1 cellular context compared by ENCODE assay signal in genomic region chr1:236524142-236524891, GRCh38.
TF ChIP-seq lines count a peak whose summit lies in the region.

No MANE protein-coding gene starts in this region.

TF ChIP-seq in HEK293, 187 proteins besides CTCF, POLR2A, EP300 and RAD21 (continued from another document and continues in another):
- TF ChIP-seq KLF16 (tag by site-specific recombination; IDR thresholded peaks at IDR 0.05) (peak; percentile 42; the same call in 1 of the 2 replicates), ZNF2 (tag by site-specific recombination; IDR thresholded peaks at IDR 0.05) (peak; percentile 50; the same call in 1 of the 2 replicates), ZNF184 (tag by site-specific recombination; IDR thresholded peaks at IDR 0.05) (no peak), INSM2 (tag by site-specific recombination; IDR thresholded peaks at IDR 0.05) (peak; percentile 88; the same call in 1 of the 2 replicates), ZNF248 (tag by site-specific recombination; IDR thresholded peaks at IDR 0.05) (no peak), ZNF146 (tag by site-specific recombination; IDR thresholded peaks at IDR 0.05) (no peak), GLIS1 (tag by site-specific recombination; IDR thresholded peaks at IDR 0.05) (peak; percentile 19; the same call in 1 of the 2 replicates), ZNF561 (tag by site-specific recombination; IDR thresholded peaks at IDR 0.05; ENCODE audit: borderline replicate concordance) (peak; percentile 76), FEZF1 (tag by site-specific recombination; IDR thresholded peaks at IDR 0.05) (peak; percentile 28; the same call in 1 of the 2 replicates), ZNF776 (tag by site-specific recombination; IDR thresholded peaks at IDR 0.05; ENCODE audit: borderline replicate concordance) (no peak), REPIN1 (tag by site-specific recombination; IDR thresholded peaks at IDR 0.05; ENCODE audit: low read depth) (no peak), ZFHX2 (tag by site-specific recombination; conservative IDR thresholded peaks at IDR 0.05) (no peak), ZNF473 (tag by site-specific recombination; IDR thresholded peaks at IDR 0.05) (no peak), ZNF560 (tag by site-specific recombination; IDR thresholded peaks at IDR 0.05; ENCODE audit: borderline replicate concordance) (no peak), ZNF843 (tag by site-specific recombination; IDR thresholded peaks at IDR 0.05) (0 out of 2 replicates have a peak, but pooled peaks have one; percentile 26), ZIC2 (tag by site-specific recombination; IDR thresholded peaks at IDR 0.05) (no peak; the same call in 1 of the 2 replicates), ZNF324 (tag by site-specific recombination; IDR thresholded peaks at IDR 0.05) (peak; percentile 60; the same call in 1 of the 2 replicates), ZNF10 (tag by site-specific recombination; IDR thresholded peaks at IDR 0.05) (no peak), SP2 (tag by site-specific recombination; IDR thresholded peaks at IDR 0.05) (peak; percentile 24; the same call in 1 of the 2 replicates), ZNF658 (tag by site-specific recombination; IDR thresholded peaks at IDR 0.05) (no peak), ZNF610 (tag by site-specific recombination; IDR thresholded peaks at IDR 0.05; ENCODE audit: borderline replicate concordance) (0 out of 2 replicates have a peak, but pooled peaks have one; percentile 24), HOXC10 (CRISPR knock-in tag; IDR thresholded peaks at IDR 0.05) (no peak), ZNF341 (tag by site-specific recombination; IDR thresholded peaks at IDR 0.05; ENCODE audit: low read depth) (no peak), ZNF221 (tag by site-specific recombination; IDR thresholded peaks at IDR 0.05; ENCODE audit: borderline replicate concordance) (no peak), PRDM1 (tag by site-specific recombination; IDR thresholded peaks at IDR 0.05) (peak; percentile 81), ZNF76 (tag by site-specific recombination; IDR thresholded peaks at IDR 0.05; ENCODE audit: borderline replicate concordance, low read depth) (peak; percentile 52), ZNF24 (tag by site-specific recombination; IDR thresholded peaks at IDR 0.05) (peak; percentile 97), ZEB2 (tag by site-specific recombination; IDR thresholded peaks at IDR 0.05) (peak; percentile 78), GLI2 (tag by site-specific recombination; IDR thresholded peaks at IDR 0.05; ENCODE audit: borderline replicate concordance, low read depth) (no peak), ZNF585B (tag by site-specific recombination; IDR thresholded peaks at IDR 0.05) (no peak), SALL2 (tag by site-specific recombination; IDR thresholded peaks at IDR 0.05; ENCODE audit: borderline replicate concordance) (no peak), ZNF623 (tag by site-specific recombination; IDR thresholded peaks at IDR 0.05) (0 out of 2 replicates have a peak, but pooled peaks have one; percentile 26), ZNF785 (tag by site-specific recombination; IDR thresholded peaks at IDR 0.05) (no peak), ZSCAN16 (tag by site-specific recombination; IDR thresholded peaks at IDR 0.05) (0 out of 2 replicates have a peak, but pooled peaks have one; percentile 10), KLF1 (tag by site-specific recombination; IDR thresholded peaks at IDR 0.05) (no peak), ZNF335 (tag by site-specific recombination; conservative IDR thresholded peaks at IDR 0.05) (peak; percentile 88)
- TF ChIP-seq, protein P1, sequence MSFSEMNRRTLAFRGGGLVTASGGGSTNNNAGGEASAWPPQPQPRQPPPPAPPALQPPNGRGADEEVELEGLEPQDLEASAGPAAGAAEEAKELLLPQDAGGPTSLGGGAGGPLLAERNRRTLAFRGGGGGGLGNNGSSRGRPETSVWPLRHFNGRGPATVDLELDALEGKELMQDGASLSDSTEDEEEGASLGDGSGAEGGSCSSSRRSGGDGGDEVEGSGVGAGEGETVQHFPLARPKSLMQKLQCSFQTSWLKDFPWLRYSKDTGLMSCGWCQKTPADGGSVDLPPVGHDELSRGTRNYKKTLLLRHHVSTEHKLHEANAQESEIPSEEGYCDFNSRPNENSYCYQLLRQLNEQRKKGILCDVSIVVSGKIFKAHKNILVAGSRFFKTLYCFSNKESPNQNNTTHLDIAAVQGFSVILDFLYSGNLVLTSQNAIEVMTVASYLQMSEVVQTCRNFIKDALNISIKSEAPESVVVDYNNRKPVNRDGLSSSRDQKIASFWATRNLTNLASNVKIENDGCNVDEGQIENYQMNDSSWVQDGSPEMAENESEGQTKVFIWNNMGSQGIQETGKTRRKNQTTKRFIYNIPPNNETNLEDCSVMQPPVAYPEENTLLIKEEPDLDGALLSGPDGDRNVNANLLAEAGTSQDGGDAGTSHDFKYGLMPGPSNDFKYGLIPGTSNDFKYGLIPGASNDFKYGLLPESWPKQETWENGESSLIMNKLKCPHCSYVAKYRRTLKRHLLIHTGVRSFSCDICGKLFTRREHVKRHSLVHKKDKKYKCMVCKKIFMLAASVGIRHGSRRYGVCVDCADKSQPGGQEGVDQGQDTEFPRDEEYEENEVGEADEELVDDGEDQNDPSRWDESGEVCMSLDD (tag by site-specific recombination; IDR thresholded peaks at IDR 0.05), result 0 out of 2 replicates have a peak, but pooled peaks have one; percentile 35
- TF ChIP-seq, protein P2, sequence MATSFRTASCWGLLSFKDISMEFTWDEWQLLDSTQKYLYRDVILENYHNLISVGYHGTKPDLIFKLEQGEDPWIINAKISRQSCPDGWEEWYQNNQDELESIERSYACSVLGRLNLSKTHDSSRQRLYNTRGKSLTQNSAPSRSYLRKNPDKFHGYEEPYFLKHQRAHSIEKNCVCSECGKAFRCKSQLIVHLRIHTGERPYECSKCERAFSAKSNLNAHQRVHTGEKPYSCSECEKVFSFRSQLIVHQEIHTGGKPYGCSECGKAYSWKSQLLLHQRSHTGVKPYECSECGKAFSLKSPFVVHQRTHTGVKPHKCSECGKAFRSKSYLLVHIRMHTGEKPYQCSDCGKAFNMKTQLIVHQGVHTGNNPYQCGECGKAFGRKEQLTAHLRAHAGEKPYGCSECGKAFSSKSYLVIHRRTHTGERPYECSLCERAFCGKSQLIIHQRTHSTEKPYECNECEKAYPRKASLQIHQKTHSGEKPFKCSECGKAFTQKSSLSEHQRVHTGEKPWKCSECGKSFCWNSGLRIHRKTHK (tag by site-specific recombination; IDR thresholded peaks at IDR 0.05), result no peak
- TF ChIP-seq, protein P3, sequence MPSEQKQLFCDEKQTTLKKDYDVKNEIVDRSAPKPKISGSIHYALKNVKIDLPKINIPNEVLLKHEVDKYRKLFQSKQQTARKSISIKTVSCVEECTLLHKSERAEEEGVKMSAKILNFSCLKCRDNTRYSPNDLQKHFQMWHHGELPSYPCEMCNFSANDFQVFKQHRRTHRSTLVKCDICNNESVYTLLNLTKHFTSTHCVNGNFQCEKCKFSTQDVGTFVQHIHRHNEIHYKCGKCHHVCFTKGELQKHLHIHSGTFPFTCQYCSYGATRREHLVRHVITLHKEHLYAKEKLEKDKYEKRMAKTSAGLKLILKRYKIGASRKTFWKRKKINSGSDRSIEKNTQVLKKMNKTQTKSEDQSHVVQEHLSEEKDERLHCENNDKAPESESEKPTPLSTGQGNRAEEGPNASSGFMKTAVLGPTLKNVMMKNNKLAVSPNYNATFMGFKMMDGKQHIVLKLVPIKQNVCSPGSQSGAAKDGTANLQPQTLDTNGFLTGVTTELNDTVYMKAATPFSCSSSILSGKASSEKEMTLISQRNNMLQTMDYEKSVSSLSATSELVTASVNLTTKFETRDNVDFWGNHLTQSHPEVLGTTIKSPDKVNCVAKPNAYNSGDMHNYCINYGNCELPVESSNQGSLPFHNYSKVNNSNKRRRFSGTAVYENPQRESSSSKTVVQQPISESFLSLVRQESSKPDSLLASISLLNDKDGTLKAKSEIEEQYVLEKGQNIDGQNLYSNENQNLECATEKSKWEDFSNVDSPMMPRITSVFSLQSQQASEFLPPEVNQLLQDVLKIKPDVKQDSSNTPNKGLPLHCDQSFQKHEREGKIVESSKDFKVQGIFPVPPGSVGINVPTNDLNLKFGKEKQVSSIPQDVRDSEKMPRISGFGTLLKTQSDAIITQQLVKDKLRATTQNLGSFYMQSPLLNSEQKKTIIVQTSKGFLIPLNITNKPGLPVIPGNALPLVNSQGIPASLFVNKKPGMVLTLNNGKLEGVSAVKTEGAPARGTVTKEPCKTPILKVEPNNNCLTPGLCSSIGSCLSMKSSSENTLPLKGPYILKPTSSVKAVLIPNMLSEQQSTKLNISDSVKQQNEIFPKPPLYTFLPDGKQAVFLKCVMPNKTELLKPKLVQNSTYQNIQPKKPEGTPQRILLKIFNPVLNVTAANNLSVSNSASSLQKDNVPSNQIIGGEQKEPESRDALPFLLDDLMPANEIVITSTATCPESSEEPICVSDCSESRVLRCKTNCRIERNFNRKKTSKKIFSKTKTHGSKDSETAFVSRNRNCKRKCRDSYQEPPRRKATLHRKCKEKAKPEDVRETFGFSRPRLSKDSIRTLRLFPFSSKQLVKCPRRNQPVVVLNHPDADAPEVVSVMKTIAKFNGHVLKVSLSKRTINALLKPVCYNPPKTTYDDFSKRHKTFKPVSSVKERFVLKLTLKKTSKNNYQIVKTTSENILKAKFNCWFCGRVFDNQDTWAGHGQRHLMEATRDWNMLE (tag by site-specific recombination; conservative IDR thresholded peaks at IDR 0.05; ENCODE audit: low read depth), result peak; percentile 46
- TF ChIP-seq, protein P4, sequence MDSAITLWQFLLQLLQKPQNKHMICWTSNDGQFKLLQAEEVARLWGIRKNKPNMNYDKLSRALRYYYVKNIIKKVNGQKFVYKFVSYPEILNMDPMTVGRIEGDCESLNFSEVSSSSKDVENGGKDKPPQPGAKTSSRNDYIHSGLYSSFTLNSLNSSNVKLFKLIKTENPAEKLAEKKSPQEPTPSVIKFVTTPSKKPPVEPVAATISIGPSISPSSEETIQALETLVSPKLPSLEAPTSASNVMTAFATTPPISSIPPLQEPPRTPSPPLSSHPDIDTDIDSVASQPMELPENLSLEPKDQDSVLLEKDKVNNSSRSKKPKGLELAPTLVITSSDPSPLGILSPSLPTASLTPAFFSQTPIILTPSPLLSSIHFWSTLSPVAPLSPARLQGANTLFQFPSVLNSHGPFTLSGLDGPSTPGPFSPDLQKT (IDR thresholded peaks at IDR 0.05; ENCODE audit: borderline replicate concordance, low read depth, low read length), result no peak
- TF ChIP-seq, protein P5, sequence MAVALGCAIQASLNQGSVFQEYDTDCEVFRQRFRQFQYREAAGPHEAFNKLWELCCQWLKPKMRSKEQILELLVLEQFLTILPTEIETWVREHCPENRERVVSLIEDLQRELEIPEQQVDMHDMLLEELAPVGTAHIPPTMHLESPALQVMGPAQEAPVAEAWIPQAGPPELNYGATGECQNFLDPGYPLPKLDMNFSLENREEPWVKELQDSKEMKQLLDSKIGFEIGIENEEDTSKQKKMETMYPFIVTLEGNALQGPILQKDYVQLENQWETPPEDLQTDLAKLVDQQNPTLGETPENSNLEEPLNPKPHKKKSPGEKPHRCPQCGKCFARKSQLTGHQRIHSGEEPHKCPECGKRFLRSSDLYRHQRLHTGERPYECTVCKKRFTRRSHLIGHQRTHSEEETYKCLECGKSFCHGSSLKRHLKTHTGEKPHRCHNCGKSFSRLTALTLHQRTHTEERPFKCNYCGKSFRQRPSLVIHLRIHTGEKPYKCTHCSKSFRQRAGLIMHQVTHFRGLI (tag by site-specific recombination; IDR thresholded peaks at IDR 0.05), result no peak
- TF ChIP-seq, protein P6, sequence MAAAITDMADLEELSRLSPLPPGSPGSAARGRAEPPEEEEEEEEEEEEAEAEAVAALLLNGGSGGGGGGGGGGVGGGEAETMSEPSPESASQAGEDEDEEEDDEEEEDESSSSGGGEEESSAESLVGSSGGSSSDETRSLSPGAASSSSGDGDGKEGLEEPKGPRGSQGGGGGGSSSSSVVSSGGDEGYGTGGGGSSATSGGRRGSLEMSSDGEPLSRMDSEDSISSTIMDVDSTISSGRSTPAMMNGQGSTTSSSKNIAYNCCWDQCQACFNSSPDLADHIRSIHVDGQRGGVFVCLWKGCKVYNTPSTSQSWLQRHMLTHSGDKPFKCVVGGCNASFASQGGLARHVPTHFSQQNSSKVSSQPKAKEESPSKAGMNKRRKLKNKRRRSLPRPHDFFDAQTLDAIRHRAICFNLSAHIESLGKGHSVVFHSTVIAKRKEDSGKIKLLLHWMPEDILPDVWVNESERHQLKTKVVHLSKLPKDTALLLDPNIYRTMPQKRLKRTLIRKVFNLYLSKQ (tag by site-specific recombination; IDR thresholded peaks at IDR 0.05; ENCODE audit: borderline replicate concordance), result no peak
